Comparison of ENCODE assay signal across 17 cellular contexts in genomic region chr4:61543976-61544375, GRCh38.
DNase-seq lines count a peak whose midpoint lies in the region; ATAC-seq and TF ChIP-seq lines count a peak whose summit lies in the region.
"Had no signal": no experiment of that assay in that cellular context is flagged by ENCODE, and none has a peak within 500 bp of the region (broad histone marks: within the 10 kb centered on the region; RNA-seq: fewer than 3 reads in every experiment).

No MANE protein-coding gene starts in this region.

- H3K9me3 Mint-ChIP-seq in MCF 10A (ENCODE audit: unreplicated experiment): no peaks in the 10 kb centered on the region
- H3K9me3 Mint-ChIP-seq in activated CD8-positive, alpha-beta memory T cell treated with anti-CD3 and anti-CD28 coated beads, Interleukin-2, amount 10 ng/mL, durations not matched to agents 7 days and 5 days (ENCODE audit: low read depth): peaks cover 3% of the 10 kb centered on the region
- H3K9me3 Mint-ChIP-seq in activated CD8-positive, alpha-beta T cell treated with anti-CD3 and anti-CD28 coated beads for 36 hours: peaks cover 13% of the 10 kb centered on the region
- H3K9me3 Mint-ChIP-seq: GM23338, H9 had no signal

- H3K27me3 Mint-ChIP-seq in MCF 10A (ENCODE audit: insufficient read depth, unreplicated experiment): no peaks in the 10 kb centered on the region
- H3K27me3 Mint-ChIP-seq in activated CD8-positive, alpha-beta memory T cell treated with anti-CD3 and anti-CD28 coated beads, Interleukin-2, amount 10 ng/mL, durations not matched to agents 7 days and 5 days: no peaks in the 10 kb centered on the region
- H3K27me3 Mint-ChIP-seq in activated CD8-positive, alpha-beta T cell treated with anti-CD3 and anti-CD28 coated beads for 36 hours: no peaks in the 10 kb centered on the region
- H3K27me3 Mint-ChIP-seq: CD8-positive, alpha-beta memory T cell had no signal

- TF ChIP-seq CTCF in MCF 10A (IDR thresholded peaks at IDR 0.05; ENCODE audit: unreplicated experiment) (no peak), breast epithelium (IDR thresholded peaks at IDR 0.05) (no peak), epithelial cell of esophagus (IDR thresholded peaks at IDR 0.05; ENCODE audit: insufficient read depth, low read depth, low read length, missing control alignments) (no peak)
- TF ChIP-seq CTCF in activated CD8-positive, alpha-beta T cell treated with anti-CD3 and anti-CD28 coated beads for 36 hours (IDR thresholded peaks at IDR 0.05): no peak

- H3K4me1 Mint-ChIP-seq in MCF 10A (ENCODE audit: insufficient read depth, unreplicated experiment): peaks cover 13% of the 10 kb centered on the region
- H3K4me1 Mint-ChIP-seq in activated CD8-positive, alpha-beta memory T cell treated with anti-CD3 and anti-CD28 coated beads, Interleukin-2, amount 10 ng/mL, durations not matched to agents 7 days and 5 days: no peaks in the 10 kb centered on the region
- H3K4me1 Mint-ChIP-seq in activated CD8-positive, alpha-beta T cell treated with anti-CD3 and anti-CD28 coated beads for 36 hours (ENCODE audit: low read depth): no peaks in the 10 kb centered on the region
- H3K4me1 Mint-ChIP-seq: CD8-positive, alpha-beta memory T cell had no signal

- no peak for ATAC-seq in activated CD8-positive, alpha-beta memory T cell treated with anti-CD3 and anti-CD28 coated beads, Interleukin-2, amount 10 ng/mL, durations not matched to agents 7 days and 5 days
- ATAC-seq in activated CD8-positive, alpha-beta T cell treated with anti-CD3 and anti-CD28 coated beads for 36 hours: no peak
- ATAC-seq in HG02571 (IDR thresholded peaks at IDR 0.05; ENCODE audit: unreplicated experiment): no peak
- ATAC-seq: GM23338 had no signal

- intact Hi-C loops in MCF 10A (cut with micrococcal nuclease): no loop called here
- intact Hi-C loops in breast epithelium (cut with DNase I; ENCODE audit: low total_unique reads): no loop called here
- intact Hi-C loops in activated CD8-positive, alpha-beta T cell treated with anti-CD3 and anti-CD28 coated beads for 36 hours (cut with micrococcal nuclease): no loop called here

- no TSS peak for BruUV-seq in MCF 10A (replicated peaks; lab: Mats Ljungman, UMichigan)

- no peaks in the 10 kb centered on the region for H3K36me3 ChIP-seq in breast epithelium
- H3K36me3 ChIP-seq: BLaER1 had no signal

- no peak overlapping the region for H3K27ac ChIP-seq in breast epithelium
- H3K27ac ChIP-seq: BLaER1 had no signal

- no peak for TF ChIP-seq POLR2A in breast epithelium (IDR thresholded peaks at IDR 0.05)

- H3K4me3 ChIP-seq in breast epithelium: no peak overlapping the region
- no peak overlapping the region for H3K4me3 ChIP-seq in epithelial cell of esophagus (ENCODE audit: low read length)
- H3K4me3 ChIP-seq: BLaER1, GM23338 had no signal

- H3K36me3 Mint-ChIP-seq in MCF 10A (ENCODE audit: insufficient read depth, unreplicated experiment): no peaks in the 10 kb centered on the region
- H3K36me3 Mint-ChIP-seq in activated CD8-positive, alpha-beta memory T cell treated with anti-CD3 and anti-CD28 coated beads, Interleukin-2, amount 10 ng/mL, durations not matched to agents 7 days and 5 days: no peaks in the 10 kb centered on the region
- no peaks in the 10 kb centered on the region for H3K36me3 Mint-ChIP-seq in activated CD8-positive, alpha-beta T cell treated with anti-CD3 and anti-CD28 coated beads for 36 hours (ENCODE audit: low read depth)
- H3K36me3 Mint-ChIP-seq: CD8-positive, alpha-beta memory T cell had no signal

- CTCF ChIA-PET in MCF 10A (lab: Yijun Ruan, JAX): no interaction called here
- CTCF ChIA-PET in activated CD8-positive, alpha-beta memory T cell treated with anti-CD3 and anti-CD28 coated beads, Interleukin-2, amount 10 ng/mL, durations not matched to agents 7 days and 5 days (lab: Charles Lee): no interaction called here
- CTCF ChIA-PET in activated CD8-positive, alpha-beta T cell treated with anti-CD3 and anti-CD28 coated beads for 36 hours (lab: Charles Lee): no interaction called here

- H3K27me3 ChIP-seq in breast epithelium: no peaks in the 10 kb centered on the region
- H3K27me3 ChIP-seq: BLaER1 had no signal

- no peak overlapping the region for H3K4me3 Mint-ChIP-seq in MCF 10A (ENCODE audit: unreplicated experiment)
- no peak overlapping the region for H3K4me3 Mint-ChIP-seq in activated CD8-positive, alpha-beta memory T cell treated with anti-CD3 and anti-CD28 coated beads, Interleukin-2, amount 10 ng/mL, durations not matched to agents 7 days and 5 days
- no peak overlapping the region for H3K4me3 Mint-ChIP-seq in activated CD8-positive, alpha-beta T cell treated with anti-CD3 and anti-CD28 coated beads for 36 hours
- H3K4me3 Mint-ChIP-seq: CD8-positive, alpha-beta memory T cell; GM23338; H9 had no signal

- no peaks in the 10 kb centered on the region for H3K4me1 ChIP-seq in breast epithelium
- H3K4me1 ChIP-seq: BLaER1 had no signal

- DNase-seq in MCF 10A (ENCODE audit: unreplicated experiment): peak; percentile 80
- no peak for DNase-seq in breast epithelium (ENCODE audit: low spot score in 2 of 2)
- DNase-seq in amniotic epithelial cell (ENCODE audit: low read depth): peak; percentile 59
- peak; percentile 91 for DNase-seq in epithelial cell of esophagus (ENCODE audit: low read depth)
- peak; percentile 27 for DNase-seq in renal cortical epithelial cell (ENCODE audit: low read depth)
- DNase-seq in activated CD8-positive, alpha-beta memory T cell treated with anti-CD3 and anti-CD28 coated beads, Interleukin-2, amount 10 ng/mL, durations not matched to agents 7 days and 5 days: no peak
- no peak for DNase-seq in activated CD8-positive, alpha-beta T cell treated with anti-CD3 and anti-CD28 coated beads for 36 hours
- DNase-seq: 8988T; AML-193; Caco-2; CD8-positive, alpha-beta memory T cell; DND-41; GDM1; H9 had no signal

- no peaks in the 10 kb centered on the region for H3K9me3 ChIP-seq in breast epithelium
- H3K9me3 ChIP-seq: BLaER1, Caco-2 had no signal

- POLR2A ChIA-PET in MCF 10A (lab: Yijun Ruan, JAX): interaction anchor here (0.6 kb wide), 1 partner anchor 63 kb away, joined by 3 read pairs; no protein-coding TSS in a partner anchor
- POLR2A ChIA-PET in activated CD8-positive, alpha-beta T cell treated with anti-CD3 and anti-CD28 coated beads for 36 hours (lab: Charles Lee): no interaction called here

- H3K27ac Mint-ChIP-seq in MCF 10A (ENCODE audit: low read depth, unreplicated experiment): no peak overlapping the region
- H3K27ac Mint-ChIP-seq in activated CD8-positive, alpha-beta memory T cell treated with anti-CD3 and anti-CD28 coated beads, Interleukin-2, amount 10 ng/mL, durations not matched to agents 7 days and 5 days: no peak overlapping the region
- H3K27ac Mint-ChIP-seq in activated CD8-positive, alpha-beta T cell treated with anti-CD3 and anti-CD28 coated beads for 36 hours: no peak overlapping the region
- H3K27ac Mint-ChIP-seq: CD8-positive, alpha-beta memory T cell; GM23338 had no signal

Comparison
In these comparisons a context has a peak if more than half of its experiments do, and no peak if none do; other contexts are left out.
1. DNase-seq: peak in MCF 10A (single experiment), amniotic epithelial cell (single experiment), epithelial cell of esophagus (single experiment) and renal cortical epithelial cell (single experiment); none in breast epithelium (0 of 2), activated CD8-positive, alpha-beta memory T cell treated with anti-CD3 and anti-CD28 coated beads, Interleukin-2, amount 10 ng/mL, durations not matched to agents 7 days and 5 days (single experiment) and activated CD8-positive, alpha-beta T cell treated with anti-CD3 and anti-CD28 coated beads for 36 hours (single experiment).